In genomic region chr1:38551908-38552307, GRCh38 we compare ENCODE assay signal across 7 cellular contexts.
"Had no signal": no experiment of that assay in that cellular context is flagged by ENCODE, and none has a peak within 500 bp of the region (broad histone marks: within the 10 kb centered on the region; RNA-seq: fewer than 3 reads in every experiment).

No MANE protein-coding gene starts in this region.

- H3K9me3 Mint-ChIP-seq: IgD-negative memory B cell had no signal

- H3K4me3 Mint-ChIP-seq: IgD-negative memory B cell had no signal

- ATAC-seq: HepG2 had no signal

- DNase-seq: IMR-90, KBM-7, KG1 had no signal

- H3K27ac Mint-ChIP-seq: IgD-negative memory B cell had no signal

- H3K27ac ChIP-seq: HL-60 had no signal

- H3K36me3 Mint-ChIP-seq: IgD-negative memory B cell had no signal

- FAIRE-seq: HepG2, HTR-8/SVneo had no signal
